ENCODE assay signal across 23 cellular contexts in the genomic region with DNA sequence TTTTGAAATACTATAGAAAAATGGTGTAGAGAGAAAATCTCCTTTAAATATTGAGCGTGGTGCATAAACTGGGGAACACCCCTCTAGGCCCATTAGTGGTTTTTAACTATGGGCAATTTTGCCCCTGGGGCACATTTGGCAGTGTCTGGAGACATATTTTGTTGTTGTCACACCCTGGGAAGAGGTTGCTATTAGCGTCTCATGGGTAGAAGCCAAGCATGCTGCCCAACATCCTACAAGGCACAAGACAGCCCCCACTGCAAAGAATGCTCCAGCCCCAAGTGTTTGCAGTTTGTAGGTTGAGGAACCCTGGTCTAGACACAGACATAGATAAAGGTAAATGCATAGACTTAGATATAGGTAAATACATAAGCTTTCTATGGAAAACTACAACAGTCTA.
"Had no signal": no experiment of that assay in that cellular context is flagged by ENCODE, and none has a peak within 500 bp of the region (broad histone marks: within the 10 kb centered on the region; RNA-seq: fewer than 3 reads in every experiment).

No MANE protein-coding gene starts in this region.

- H3K27me3 ChIP-seq: foreskin keratinocyte, left lung, neural progenitor cell, right atrium auricular region, sigmoid colon, spleen, testis, tibial artery had no signal

- H3K4me3 ChIP-seq: left lung, neural progenitor cell, prostate gland, right atrium auricular region, sigmoid colon, skin epidermis, spleen, testis, tibial artery had no signal

- H3K36me3 ChIP-seq: prostate gland had no signal

- H3K27ac ChIP-seq: epithelial cell of prostate, foreskin keratinocyte, left lung, neural progenitor cell, prostate gland, sigmoid colon, skin epidermis, spleen, testis, tibial artery had no signal

- DNase-seq: effector CD8-positive, alpha-beta T cell; endodermal cell; foreskin keratinocyte; left cardiac atrium; left lung; mesendoderm; midbrain; naive thymus-derived CD4-positive, alpha-beta T cell; sigmoid colon; spleen; stimulated activated CD4-positive, alpha-beta T cell treated with anti-CD3 and anti-CD28 coated beads, Interleukin-4, amount 100 ng/mL, for 4 hours; stimulated activated naive CD8-positive, alpha-beta T cell treated with anti-CD3 and anti-CD28 coated beads, Interleukin-15, Interleukin-2, amounts not matched to agents 100 U/mL and 50 U/mL, for 24 hours; substantia nigra; testis; tibial artery had no signal

- FAIRE-seq: colon had no signal

- ATAC-seq: esophagus mucosa; foreskin keratinocyte; left cardiac atrium; left lung; naive thymus-derived CD4-positive, alpha-beta T cell; stimulated activated memory B cell treated with anti-CD40 and anti-IgM and Interleukin-4, amounts not matched to agents 10 μg/mL and 1 μg/mL and 100 μg/mL, for 72 hours; stimulated activated naive CD8-positive, alpha-beta T cell treated with anti-CD3 and anti-CD28 coated beads, Interleukin-15, Interleukin-2, amounts not matched to agents 100 U/mL and 50 U/mL, for 24 hours had no signal

- H3K9me3 ChIP-seq: left lung, prostate gland, right atrium auricular region, sigmoid colon, spleen, testis, tibial artery had no signal

- H3K9ac ChIP-seq: neural progenitor cell had no signal

- H3K4me1 ChIP-seq: foreskin keratinocyte, left lung, neural progenitor cell, prostate gland, testis, tibial artery had no signal
